28 cellular contexts compared by ENCODE assay signal in the genomic region with DNA sequence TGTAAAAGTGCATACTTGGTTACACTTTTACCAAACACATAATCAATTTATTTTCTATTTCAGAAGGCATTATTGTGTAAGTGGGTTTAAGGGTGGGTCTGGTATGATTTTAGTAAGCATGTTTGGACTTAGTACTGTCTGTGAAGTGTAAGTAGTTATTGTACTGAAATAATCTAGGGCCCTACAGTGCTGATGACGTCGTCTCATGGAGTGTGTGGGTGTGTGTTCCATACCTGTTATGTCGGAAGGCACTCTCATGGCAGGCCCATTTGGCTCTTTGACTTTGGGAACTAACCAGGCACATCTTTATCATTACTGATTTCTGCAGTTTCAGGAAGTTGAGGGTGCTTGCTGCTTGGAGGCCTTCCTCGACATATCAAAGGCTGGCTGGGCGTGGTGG.
DNase-seq lines count a peak whose midpoint lies in the region; ATAC-seq and TF ChIP-seq lines count a peak whose summit lies in the region.
"Had no signal": no experiment of that assay in that cellular context is flagged by ENCODE, and none has a peak within 500 bp of the region (broad histone marks: within the 10 kb centered on the region; RNA-seq: fewer than 3 reads in every experiment).

No MANE protein-coding gene starts in this region.

- H3K36me3 ChIP-seq in left ventricle myocardium inferior (no peaks in the 10 kb centered on the region), heart left ventricle (no peaks in the 10 kb centered on the region), sigmoid colon (no peaks in the 10 kb centered on the region), vagina (no peaks in the 10 kb centered on the region)
- H3K36me3 ChIP-seq: BE2C had no signal

- no peak for TF ChIP-seq POLR2A in heart left ventricle (IDR thresholded peaks at IDR 0.05)
- TF ChIP-seq POLR2A in sigmoid colon (IDR thresholded peaks at IDR 0.05), result no peak
- no peak for TF ChIP-seq POLR2A in vagina (IDR thresholded peaks at IDR 0.05)

- POLR2A ChIA-PET in activated CD4-positive, alpha-beta memory T cell treated with anti-CD3 and anti-CD28 coated beads, Interleukin-2, amount 10 ng/mL, durations not matched to agents 7 days and 5 days (lab: Charles Lee), result no interaction called here
- POLR2A ChIA-PET in activated CD4-positive, alpha-beta T cell treated with anti-CD3 and anti-CD28 coated beads, Interleukin-2, amount 10 ng/mL, durations not matched to agents 7 days and 5 days (lab: Charles Lee), result no interaction called here

- intact Hi-C loops in left ventricle myocardium inferior (cut with micrococcal nuclease), result no loop called here
- intact Hi-C loops in heart left ventricle (cut with DNase I), result no loop called here
- intact Hi-C loops in dorsolateral prefrontal cortex (cut with DNase I), result no loop called here
- intact Hi-C loops in sigmoid colon (cut with DNase I), result no loop called here
- intact Hi-C loops in vagina (cut with DNase I), result no loop called here

- H3K9me3 ChIP-seq in left ventricle myocardium inferior (replicated peaks) (no peaks in the 10 kb centered on the region), heart left ventricle (no peaks in the 10 kb centered on the region), sigmoid colon (no peaks in the 10 kb centered on the region), vagina (no peaks in the 10 kb centered on the region)
- H3K9me3 ChIP-seq: A549, BE2C had no signal

- no peaks in the 10 kb centered on the region for H3K4me1 Mint-ChIP-seq in activated CD4-positive, alpha-beta memory T cell treated with anti-CD3 and anti-CD28 coated beads, Interleukin-2, amount 10 ng/mL, durations not matched to agents 7 days and 5 days
- no peaks in the 10 kb centered on the region for H3K4me1 Mint-ChIP-seq in activated CD4-positive, alpha-beta T cell treated with anti-CD3 and anti-CD28 coated beads, Interleukin-2, amount 10 ng/mL, durations not matched to agents 7 days and 5 days
- H3K4me1 Mint-ChIP-seq: activated CD4-positive, alpha-beta T cell treated with anti-CD3 and anti-CD28 coated beads, Interleukin-2, amount 10 ng/mL, durations not matched to agents 24 days and 14 days; stimulated activated memory B cell treated with anti-CD40 and anti-IgM and Interleukin-4, amounts not matched to agents 10 μg/mL and 1 μg/mL and 100 μg/mL, for 72 hours had no signal

- no peak for TF ChIP-seq EP300 in sigmoid colon (IDR thresholded peaks at IDR 0.05)

- H3K4me3 ChIP-seq in left ventricle myocardium inferior (no peak overlapping the region), heart left ventricle (no peak overlapping the region), dorsolateral prefrontal cortex (no peak overlapping the region), sigmoid colon (no peak overlapping the region), vagina (no peak overlapping the region)
- H3K4me3 ChIP-seq: A549, lung had no signal

- no peak overlapping the region for H3K27ac Mint-ChIP-seq in activated CD4-positive, alpha-beta memory T cell treated with anti-CD3 and anti-CD28 coated beads, Interleukin-2, amount 10 ng/mL, durations not matched to agents 7 days and 5 days
- no peak overlapping the region for H3K27ac Mint-ChIP-seq in activated CD4-positive, alpha-beta T cell treated with anti-CD3 and anti-CD28 coated beads, Interleukin-2, amount 10 ng/mL, durations not matched to agents 7 days and 5 days
- H3K27ac Mint-ChIP-seq: activated CD4-positive, alpha-beta T cell treated with anti-CD3 and anti-CD28 coated beads, Interleukin-2, amount 10 ng/mL, durations not matched to agents 24 days and 14 days; activated T-helper 1 cell treated with anti-CD3 and anti-CD28 coated beads, Interleukin-12 subunit alpha, Interleukin-12 subunit beta, Interleukin-2, Interleukin-4 antibody, amounts not matched to agents 30 ng/mL and 10 ng/mL and 1 ng/mL, durations not matched to agents 14 hours and 24 hours and 36 hours; IgD-negative memory B cell; stimulated activated memory B cell treated with anti-CD40 and anti-IgM and Interleukin-4, amounts not matched to agents 10 μg/mL and 1 μg/mL and 100 μg/mL, for 72 hours had no signal

- no peaks in the 10 kb centered on the region for H3K27me3 ChIP-seq in left ventricle myocardium inferior (ENCODE audit: low read depth)
- H3K27me3 ChIP-seq in heart left ventricle, result no peaks in the 10 kb centered on the region
- no peaks in the 10 kb centered on the region for H3K27me3 ChIP-seq in dorsolateral prefrontal cortex
- no peaks in the 10 kb centered on the region for H3K27me3 ChIP-seq in sigmoid colon
- H3K27me3 ChIP-seq in vagina, result no peaks in the 10 kb centered on the region
- H3K27me3 ChIP-seq: BE2C had no signal

- no peak for ATAC-seq in heart left ventricle
- ATAC-seq: A549; right cardiac atrium; stimulated activated memory B cell treated with anti-CD40 and anti-IgM and Interleukin-4, amounts not matched to agents 10 μg/mL and 1 μg/mL and 100 μg/mL, for 72 hours had no signal

- no peak overlapping the region for H3K4me3 Mint-ChIP-seq in activated CD4-positive, alpha-beta memory T cell treated with anti-CD3 and anti-CD28 coated beads, Interleukin-2, amount 10 ng/mL, durations not matched to agents 7 days and 5 days
- H3K4me3 Mint-ChIP-seq in activated CD4-positive, alpha-beta T cell treated with anti-CD3 and anti-CD28 coated beads, Interleukin-2, amount 10 ng/mL, durations not matched to agents 7 days and 5 days, result no peak overlapping the region
- H3K4me3 Mint-ChIP-seq: activated CD4-positive, alpha-beta T cell treated with anti-CD3 and anti-CD28 coated beads, Interleukin-2, amount 10 ng/mL, durations not matched to agents 24 days and 14 days; activated T-helper 1 cell treated with anti-CD3 and anti-CD28 coated beads, Interleukin-12 subunit alpha, Interleukin-12 subunit beta, Interleukin-2, Interleukin-4 antibody, amounts not matched to agents 30 ng/mL and 10 ng/mL and 1 ng/mL, durations not matched to agents 14 hours and 24 hours and 36 hours; IgD-negative memory B cell; neural crest cell; stimulated activated memory B cell treated with anti-CD40 and anti-IgM and Interleukin-4, amounts not matched to agents 10 μg/mL and 1 μg/mL and 100 μg/mL, for 72 hours had no signal

- DNase-seq in left ventricle myocardium inferior (no peak), heart left ventricle (no peak), dorsolateral prefrontal cortex (no peak), sigmoid colon (no peak), vagina (ENCODE audit: extremely low spot score in 2 of 2) (no peak), cerebellum (ENCODE audit: low spot score) (no peak)
- DNase-seq in activated CD4-positive, alpha-beta memory T cell treated with anti-CD3 and anti-CD28 coated beads, Interleukin-2, amount 10 ng/mL, durations not matched to agents 7 days and 5 days, result no peak
- no peak for DNase-seq in activated CD4-positive, alpha-beta T cell treated with anti-CD3 and anti-CD28 coated beads, Interleukin-2, amount 10 ng/mL, durations not matched to agents 7 days and 5 days
- DNase-seq: activated CD4-positive, alpha-beta T cell treated with anti-CD3 and anti-CD28 coated beads, Interleukin-2, amount 10 ng/mL, durations not matched to agents 24 days and 14 days; activated naive CD4-positive, alpha-beta T cell treated with anti-CD3 and anti-CD28 coated beads, Interleukin-2, amount 50 U/mL, for 16 hours; BE2C; dermis blood vessel endothelial cell; DMS53; head of caudate nucleus; kidney glomerular epithelial cell; NCI-H1105; NCI-H1930; NCI-H524 treated with DMSO at 0.1 percent for 48 hours; right cardiac atrium; SIG-M5; stimulated activated CD4-positive, alpha-beta T cell treated with anti-CD3 and anti-CD28 coated beads, Interleukin-4, amount 100 ng/mL, for 4 hours had no signal

- TF ChIP-seq CTCF in left ventricle myocardium inferior (IDR thresholded peaks at IDR 0.05; ENCODE audit: borderline replicate concordance) (no peak), heart left ventricle (IDR thresholded peaks at IDR 0.05) (no peak), dorsolateral prefrontal cortex (IDR thresholded peaks at IDR 0.05 in 54 of 56, conservative IDR thresholded peaks at IDR 0.05 in 2 of 56; ENCODE audit: low read depth in 1 of 56, partially characterized antibody in 56 of 56) (no peak), sigmoid colon (IDR thresholded peaks at IDR 0.05) (no peak), vagina (IDR thresholded peaks at IDR 0.05) (no peak)

- peak overlapping the region; percentile 17 for H3K27ac ChIP-seq in left ventricle myocardium inferior (replicated peaks)
- peak overlapping the region in 4 of 12 donors; percentile 8 to 55 (median 20) for H3K27ac ChIP-seq in heart left ventricle
- peak overlapping the region in 30 of 59 donors; percentile 1 to 90 (median 56) for H3K27ac ChIP-seq in dorsolateral prefrontal cortex
- H3K27ac ChIP-seq in sigmoid colon, result peak overlapping the region; percentile 7 to 66 (median 56)
- H3K27ac ChIP-seq in vagina, result peak overlapping the region; percentile 73
- H3K27ac ChIP-seq: A549, parathyroid adenoma had no signal

- H3K27me3 Mint-ChIP-seq in activated CD4-positive, alpha-beta memory T cell treated with anti-CD3 and anti-CD28 coated beads, Interleukin-2, amount 10 ng/mL, durations not matched to agents 7 days and 5 days, result peaks cover 26% of the 10 kb centered on the region
- H3K27me3 Mint-ChIP-seq in activated CD4-positive, alpha-beta T cell treated with anti-CD3 and anti-CD28 coated beads, Interleukin-2, amount 10 ng/mL, durations not matched to agents 7 days and 5 days, result peaks cover 10% of the 10 kb centered on the region

- WGBS in heart left ventricle, 4 donors, result 91 to 100% (median 94%) methylated on average over 5 of the region's 5 CpGs
- 90 to 95% methylated on average over 5 of the region's 5 CpGs for WGBS in sigmoid colon, 2 donors

- H3K36me3 Mint-ChIP-seq in activated CD4-positive, alpha-beta memory T cell treated with anti-CD3 and anti-CD28 coated beads, Interleukin-2, amount 10 ng/mL, durations not matched to agents 7 days and 5 days (ENCODE audit: low read depth), result no peaks in the 10 kb centered on the region
- H3K36me3 Mint-ChIP-seq in activated CD4-positive, alpha-beta T cell treated with anti-CD3 and anti-CD28 coated beads, Interleukin-2, amount 10 ng/mL, durations not matched to agents 7 days and 5 days (ENCODE audit: low read depth), result no peaks in the 10 kb centered on the region
- H3K36me3 Mint-ChIP-seq: IgD-negative memory B cell; stimulated activated memory B cell treated with anti-CD40 and anti-IgM and Interleukin-4, amounts not matched to agents 10 μg/mL and 1 μg/mL and 100 μg/mL, for 72 hours had no signal

- CTCF ChIA-PET in activated CD4-positive, alpha-beta memory T cell treated with anti-CD3 and anti-CD28 coated beads, Interleukin-2, amount 10 ng/mL, durations not matched to agents 7 days and 5 days (lab: Charles Lee), result no interaction called here
- CTCF ChIA-PET in activated CD4-positive, alpha-beta T cell treated with anti-CD3 and anti-CD28 coated beads, Interleukin-2, amount 10 ng/mL, durations not matched to agents 7 days and 5 days (lab: Charles Lee), result interaction anchor here (0.7 kb wide), 1 partner anchor 33 kb away, joined by 3 read pairs; no protein-coding TSS in a partner anchor

- H3K4me1 ChIP-seq in left ventricle myocardium inferior, result peaks cover 88% of the 10 kb centered on the region
- H3K4me1 ChIP-seq in heart left ventricle, result peaks cover 0 to 83% (median 61%) of the 10 kb centered on the region in 12 donors
- peaks cover 0 to 45% (median 30%) of the 10 kb centered on the region in 4 donors for H3K4me1 ChIP-seq in sigmoid colon
- H3K4me1 ChIP-seq in vagina, result peaks cover 75% of the 10 kb centered on the region
- H3K4me1 ChIP-seq: A549, BE2C, parathyroid adenoma had no signal

- H3K9me3 Mint-ChIP-seq in activated CD4-positive, alpha-beta memory T cell treated with anti-CD3 and anti-CD28 coated beads, Interleukin-2, amount 10 ng/mL, durations not matched to agents 7 days and 5 days, result no peaks in the 10 kb centered on the region
- no peaks in the 10 kb centered on the region for H3K9me3 Mint-ChIP-seq in activated CD4-positive, alpha-beta T cell treated with anti-CD3 and anti-CD28 coated beads, Interleukin-2, amount 10 ng/mL, durations not matched to agents 7 days and 5 days
- H3K9me3 Mint-ChIP-seq: activated CD4-positive, alpha-beta T cell treated with anti-CD3 and anti-CD28 coated beads, Interleukin-2, amount 10 ng/mL, durations not matched to agents 24 days and 14 days; activated T-helper 1 cell treated with anti-CD3 and anti-CD28 coated beads, Interleukin-12 subunit alpha, Interleukin-12 subunit beta, Interleukin-2, Interleukin-4 antibody, amounts not matched to agents 30 ng/mL and 10 ng/mL and 1 ng/mL, durations not matched to agents 14 hours and 24 hours and 36 hours; neural crest cell; stimulated activated memory B cell treated with anti-CD40 and anti-IgM and Interleukin-4, amounts not matched to agents 10 μg/mL and 1 μg/mL and 100 μg/mL, for 72 hours had no signal
